9 cellular contexts compared by ENCODE assay signal in genomic region chr11:8167796-8168195, GRCh38. TPM values are rescaled to one million over a fixed set of nuclear protein-coding genes. Genes with fewer than 3 reads are reported as not detected.
DNase-seq lines count a peak whose midpoint lies in the region; ATAC-seq, FAIRE-seq and TF ChIP-seq lines count a peak whose summit lies in the region.
"Had no signal": no experiment of that assay in that cellular context is flagged by ENCODE, and none has a peak within 500 bp of the region (broad histone marks: within the 10 kb centered on the region; RNA-seq: fewer than 3 reads in every experiment).

No MANE protein-coding gene starts in this region.

- peak overlapping the region; percentile 69 for H3K4me2 ChIP-seq in keratinocyte (ENCODE audit: control insufficient read depth, extremely low read depth, insufficient read depth, low read depth, low read length)

- dilution Hi-C loops in keratinocyte (cut with MboI; ENCODE audit: extremely low pct_ligation_motif_present, low sequenced_read_pairs) = no loop called here

- peak; percentile 60 for FAIRE-seq in keratinocyte (lab: Jason Lieb, UNC)
- FAIRE-seq: TTC549 had no signal

- peak overlapping the region in 8 of 10 donors; percentile 49 to 75 (median 66) for H3K4me3 ChIP-seq in heart right ventricle
- peak overlapping the region in 1 of 2 donors; percentile 69 for H3K4me3 ChIP-seq in right atrium auricular region
- H3K4me3 ChIP-seq in astrocyte of the cerebellum (ENCODE audit: low read depth, low read length) = no peak overlapping the region
- no peak overlapping the region for H3K4me3 ChIP-seq in keratinocyte (ENCODE audit: control insufficient read depth in 2 of 3, extremely low read depth in 1 of 3, insufficient read depth in 2 of 3, low read depth in 1 of 3, low read length in 3 of 3)
- H3K4me3 ChIP-seq in upper lobe of right lung = peak overlapping the region; percentile 50

- H3K9me3 ChIP-seq in heart right ventricle (no peaks in the 10 kb centered on the region), right atrium auricular region (no peaks in the 10 kb centered on the region), keratinocyte (ENCODE audit: control insufficient read depth, low read depth, low read length) (no peaks in the 10 kb centered on the region), upper lobe of right lung (no peaks in the 10 kb centered on the region)

- WGBS in heart right ventricle, 2 donors = 41 to 50% methylated on average over 4 of the region's 4 CpGs

- intact Hi-C loops in heart right ventricle (cut with DNase I) = no loop called here
- intact Hi-C loops in upper lobe of right lung (cut with DNase I) = no loop called here

- TF ChIP-seq CTCF in heart right ventricle (IDR thresholded peaks at IDR 0.05) (no peak), right atrium auricular region (IDR thresholded peaks at IDR 0.05) (no peak), astrocyte of the cerebellum (IDR thresholded peaks at IDR 0.05; ENCODE audit: low read depth, low read length, missing control alignments) (no peak), keratinocyte (optimal IDR thresholded peaks at IDR 0.05 in 1 of 3, IDR thresholded peaks at IDR 0.05 in 1 of 3, conservative IDR thresholded peaks at IDR 0.05 in 1 of 3; ENCODE audit: extremely low read depth in 1 of 3, insufficient read depth in 2 of 3, low read length in 3 of 3) (no peak), upper lobe of right lung (IDR thresholded peaks at IDR 0.05) (no peak)

- H3K4me1 ChIP-seq in heart right ventricle (peaks cover 0 to 12% (median 0%) of the 10 kb centered on the region in 9 donors), right atrium auricular region (peaks cover 0 to 10% of the 10 kb centered on the region in 2 donors), keratinocyte (ENCODE audit: control insufficient read depth, extremely low read depth, insufficient read depth, low read length) (peaks cover 2% of the 10 kb centered on the region), upper lobe of right lung (no peaks in the 10 kb centered on the region)

- H3K27ac ChIP-seq in heart right ventricle (no peak overlapping the region), right atrium auricular region (peak overlapping the region in 1 of 2 donors; percentile 58), keratinocyte (ENCODE audit: control insufficient read depth, insufficient read depth, low read length) (no peak overlapping the region), upper lobe of right lung (no peak overlapping the region)

- ATAC-seq in heart right ventricle (no peak), upper lobe of right lung (no peak), GM18907 (IDR thresholded peaks at IDR 0.05; ENCODE audit: unreplicated experiment) (no peak)

- no peaks in the 10 kb centered on the region for H4K20me1 ChIP-seq in keratinocyte (ENCODE audit: control insufficient read depth, extremely low read depth, insufficient read depth, low read length)

- H3K36me3 ChIP-seq in heart right ventricle = no peaks in the 10 kb centered on the region
- H3K36me3 ChIP-seq in right atrium auricular region = no peaks in the 10 kb centered on the region
- no peaks in the 10 kb centered on the region for H3K36me3 ChIP-seq in keratinocyte (ENCODE audit: control insufficient read depth in 2 of 2, extremely low read depth in 1 of 2, insufficient read depth in 2 of 2, low read length in 2 of 2)
- no peaks in the 10 kb centered on the region for H3K36me3 ChIP-seq in upper lobe of right lung

- DNase-seq in heart right ventricle (no peak), right atrium auricular region (ENCODE audit: low spot score) (no peak), astrocyte of the cerebellum (ENCODE audit: low read depth) (peak; percentile 6), keratinocyte (ENCODE audit: low read depth, low spot score) (no peak), upper lobe of right lung (no peak), NCI-H146 (lab: John Stamatoyannopoulos, UW) (no peak), NCI-H1436 treated with DMSO at 0.1 percent for 48 hours (lab: John Stamatoyannopoulos, UW) (no peak)

- H3K9me1 ChIP-seq in keratinocyte (ENCODE audit: control insufficient read depth, extremely low read depth, insufficient read depth, low read length) = no peaks in the 10 kb centered on the region

- H3K9ac ChIP-seq in keratinocyte (ENCODE audit: control insufficient read depth, extremely low read depth, insufficient read depth, low read length) = no peak overlapping the region

- no peak overlapping the region for H2AFZ ChIP-seq in keratinocyte (ENCODE audit: control insufficient read depth, low read length)

- in situ Hi-C loops in astrocyte of the cerebellum (cut with HindIII; ENCODE audit: low sequenced_read_pairs) = no loop called here

- no peaks in the 10 kb centered on the region for H3K79me2 ChIP-seq in keratinocyte (ENCODE audit: control insufficient read depth, insufficient read depth, low read length)

- peaks cover 0 to 56% (median 31%) of the 10 kb centered on the region in 7 donors for H3K27me3 ChIP-seq in heart right ventricle
- H3K27me3 ChIP-seq in right atrium auricular region = no peaks in the 10 kb centered on the region
- peaks cover 18% of the 10 kb centered on the region for H3K27me3 ChIP-seq in keratinocyte (ENCODE audit: control insufficient read depth, extremely low read depth, insufficient read depth, low read length)
- peaks cover 15% of the 10 kb centered on the region for H3K27me3 ChIP-seq in upper lobe of right lung

RNA-seq across cellular contexts. Expression of gene RIC3, which starts 1.0 kb away (rescaled TPM):
- total RNA-seq in heart right ventricle (10 to 100 TPM; 10.6 to 16.5 (median 12.5) TPM), right atrium auricular region (1 to 10 TPM; 7.9 to 8.5 TPM), upper lobe of right lung (12.9 TPM)
- polyA plus RNA-seq in heart right ventricle (10 to 100 TPM in 1 of 2 donors, 1 to 10 TPM in 1; 4.7 to 17.0 TPM), keratinocyte (0.88 to 2.9 TPM (median 2.5 TPM) in 3 replicates)
- polyA plus RNA-seq in keratinocyte (2011; ENCODE audit: low read depth) = 2.6 TPM
- 0.69 and 1.1 TPM in 2 replicates for polyA plus RNA-seq in keratinocyte (2011; cell fraction: cytosol; rRNA removed)
- 15.6 and 16.4 TPM in 2 replicates for polyA plus RNA-seq in keratinocyte (2011; cell fraction: nucleus; rRNA removed)
- 1.2 TPM in 2 replicates for polyA plus RNA-seq in keratinocyte (2012; ENCODE audit: low replicate concordance)
- 0.33 to 3.3 TPM (median 2.4 TPM) in 3 replicates for polyA minus RNA-seq in keratinocyte
- polyA minus RNA-seq in keratinocyte (2011; cell fraction: cytosol; rRNA and poly(A)+ RNA removed) = not detected
- 4.4 and 8.9 TPM in 2 replicates for polyA minus RNA-seq in keratinocyte (2011; cell fraction: nucleus; rRNA and poly(A)+ RNA removed)

Comparison
In these comparisons a context has a peak if more than half of its experiments do, and no peak if none do; other contexts are left out.
1. H3K4me3 ChIP-seq: peak in heart right ventricle (8 of 10) and upper lobe of right lung (single experiment); none in astrocyte of the cerebellum (single experiment) and keratinocyte (0 of 3).